In the genomic region with DNA sequence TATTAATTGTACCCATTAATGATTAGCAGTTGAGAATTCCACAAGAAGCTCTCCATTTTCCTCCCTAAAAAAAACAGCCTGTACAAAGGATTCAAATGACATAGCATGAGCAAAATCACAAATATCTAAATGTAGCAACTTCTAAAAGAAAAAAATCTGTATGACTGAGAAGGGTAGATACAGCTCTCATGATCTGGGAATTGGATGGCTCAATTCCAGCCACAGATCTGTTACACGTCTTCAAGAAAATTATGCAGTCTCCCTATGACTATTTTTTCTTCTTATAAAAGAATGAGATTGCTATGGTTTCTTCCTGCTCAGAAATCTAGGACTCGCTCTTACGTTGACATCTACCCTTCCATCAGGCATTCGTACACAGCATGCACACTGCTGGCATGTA, we compare ENCODE assay signal across 23 cellular contexts.
"Had no signal": no experiment of that assay in that cellular context is flagged by ENCODE, and none has a peak within 500 bp of the region (broad histone marks: within the 10 kb centered on the region; RNA-seq: fewer than 3 reads in every experiment).

No MANE protein-coding gene starts in this region.

- H3K9me3 Mint-ChIP-seq: mesothelial cell of epicardium; naive B cell; nephron; neural crest cell; stimulated activated effector memory CD8-positive, alpha-beta T cell treated with anti-CD3 and anti-CD28 coated beads, Interleukin-12 subunit alpha, Interleukin-12 subunit beta, amount 100 ng/mL, for 72 hours; stimulated activated naive CD8-positive, alpha-beta T cell treated with anti-CD3 and anti-CD28 coated beads, Interleukin-15, Interleukin-2, amounts not matched to agents 100 ng/mL and 50 ng/mL, for 24 hours; type B pancreatic cell had no signal

- DNase-seq: hippocampal formation; left colon; left lung; mesendoderm; naive B cell; nucleus accumbens; spleen; stimulated activated CD4-positive, alpha-beta T cell treated with anti-CD3 and anti-CD28 coated beads, Interleukin-4, amount 100 ng/mL, for 24 hours; stimulated activated naive CD4-positive, alpha-beta T cell; uterus had no signal

- H3K27ac ChIP-seq: left lung, right atrium auricular region, skin epidermis, spleen, suprapubic skin, tibial nerve, uterus had no signal

- H3K9me3 ChIP-seq: left lung, right atrium auricular region, spleen, suprapubic skin, tibial nerve, uterus had no signal

- H3K27me3 Mint-ChIP-seq: naive B cell; progenitor cell of endocrine pancreas; stimulated activated naive CD8-positive, alpha-beta T cell treated with anti-CD3 and anti-CD28 coated beads, Interleukin-15, Interleukin-2, amounts not matched to agents 100 ng/mL and 50 ng/mL, for 24 hours had no signal

- H3K27ac Mint-ChIP-seq: mesothelial cell of epicardium; naive B cell; progenitor cell of endocrine pancreas; stimulated activated effector memory CD8-positive, alpha-beta T cell treated with anti-CD3 and anti-CD28 coated beads, Interleukin-12 subunit alpha, Interleukin-12 subunit beta, amount 100 ng/mL, for 72 hours; stimulated activated naive CD8-positive, alpha-beta T cell treated with anti-CD3 and anti-CD28 coated beads, Interleukin-15, Interleukin-2, amounts not matched to agents 100 ng/mL and 50 ng/mL, for 24 hours; type B pancreatic cell had no signal

- H3K4me1 Mint-ChIP-seq: naive B cell; stimulated activated effector memory CD8-positive, alpha-beta T cell treated with anti-CD3 and anti-CD28 coated beads, Interleukin-12 subunit alpha, Interleukin-12 subunit beta, amount 100 ng/mL, for 72 hours had no signal

- H3K4me3 Mint-ChIP-seq: mesothelial cell of epicardium; naive B cell; neural crest cell; stimulated activated effector memory CD8-positive, alpha-beta T cell treated with anti-CD3 and anti-CD28 coated beads, Interleukin-12 subunit alpha, Interleukin-12 subunit beta, amount 100 ng/mL, for 72 hours; stimulated activated naive CD8-positive, alpha-beta T cell treated with anti-CD3 and anti-CD28 coated beads, Interleukin-15, Interleukin-2, amounts not matched to agents 100 ng/mL and 50 ng/mL, for 24 hours; type B pancreatic cell had no signal

- ATAC-seq: left colon; left lung; stimulated activated effector memory CD8-positive, alpha-beta T cell treated with anti-CD3 and anti-CD28 coated beads, Interleukin-12 subunit alpha, Interleukin-12 subunit beta, amount 100 ng/mL, for 72 hours had no signal

- H3K36me3 ChIP-seq: left lung, right atrium auricular region, spleen, suprapubic skin, tibial nerve, uterus had no signal

- H3K27me3 ChIP-seq: left lung, right atrium auricular region, spleen, suprapubic skin, tibial nerve, uterus had no signal

- H3K4me1 ChIP-seq: left lung, right atrium auricular region, spleen, uterus had no signal

- H3K36me3 Mint-ChIP-seq: mesothelial cell of epicardium; naive B cell; stimulated activated effector memory CD8-positive, alpha-beta T cell treated with anti-CD3 and anti-CD28 coated beads, Interleukin-12 subunit alpha, Interleukin-12 subunit beta, amount 100 ng/mL, for 72 hours; type B pancreatic cell had no signal

- FAIRE-seq: keratinocyte had no signal

- H3K4me3 ChIP-seq: left lung, lung, right atrium auricular region, skin epidermis, spleen, suprapubic skin, tibial nerve, uterus had no signal
